Comparison of ENCODE assay signal across 1 cellular context in the genomic region with DNA sequence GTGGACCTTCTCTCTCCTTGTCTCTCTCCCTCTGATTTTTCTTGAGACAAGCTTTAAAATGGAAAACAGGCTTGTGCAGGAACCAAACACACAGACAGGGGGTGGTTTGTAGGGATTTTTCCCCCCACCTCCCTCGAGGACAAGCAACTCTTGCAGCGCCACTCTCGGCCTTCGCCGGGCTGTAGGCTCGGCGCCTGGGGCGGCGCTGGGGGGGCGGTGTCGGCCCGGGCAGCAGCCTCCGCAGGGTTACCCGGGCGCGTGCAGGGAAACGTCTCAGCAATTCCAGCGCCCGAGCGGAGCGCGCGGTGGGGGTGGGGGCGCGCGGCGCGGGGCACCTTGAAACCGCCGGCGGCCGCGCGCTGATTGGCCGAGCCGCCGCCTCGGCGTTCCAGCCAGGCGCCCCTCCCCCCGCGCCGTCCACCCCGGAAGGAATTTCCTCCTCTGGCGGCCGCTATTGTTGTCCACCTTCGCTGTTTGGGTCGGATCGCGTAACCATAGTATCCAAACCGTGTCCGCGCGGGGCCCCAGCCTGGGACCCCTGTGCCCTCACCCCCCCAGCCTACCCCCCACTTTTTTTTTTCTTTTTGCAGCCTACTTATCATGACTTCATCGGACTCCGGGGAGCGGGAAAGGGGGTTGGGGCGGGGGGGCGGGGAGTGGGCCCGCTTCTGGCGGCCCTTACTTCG.
TF ChIP-seq lines count a peak whose summit lies in the region.

No MANE protein-coding gene starts in this region.

TF ChIP-seq in HepG2, 621 proteins besides CTCF, POLR2A, EP300 and RAD21 (continued from another document and continues in another):
- TF ChIP-seq, protein P1, sequence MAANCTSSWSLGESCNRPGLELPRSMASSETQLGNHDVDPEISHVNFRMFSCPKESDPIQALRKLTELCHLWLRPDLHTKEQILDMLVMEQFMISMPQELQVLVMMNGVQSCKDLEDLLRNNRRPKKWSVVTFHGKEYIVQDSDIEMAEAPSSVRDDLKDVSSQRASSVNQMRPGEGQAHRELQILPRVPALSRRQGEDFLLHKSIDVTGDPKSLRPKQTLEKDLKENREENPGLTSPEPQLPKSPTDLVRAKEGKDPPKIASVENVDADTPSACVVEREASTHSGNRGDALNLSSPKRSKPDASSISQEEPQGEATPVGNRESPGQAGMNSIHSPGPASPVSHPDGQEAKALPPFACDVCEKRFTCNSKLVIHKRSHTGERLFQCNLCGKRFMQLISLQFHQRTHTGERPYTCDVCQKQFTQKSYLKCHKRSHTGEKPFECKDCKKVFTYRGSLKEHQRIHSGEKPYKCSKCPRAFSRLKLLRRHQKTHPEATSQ (CRISPR knock-in tag; IDR thresholded peaks at IDR 0.05; ENCODE audit: borderline replicate concordance), result no peak
- TF ChIP-seq MAFK (conservative IDR thresholded peaks at IDR 0.05 in 1 of 2, IDR thresholded peaks at IDR 0.05 in 1 of 2; ENCODE audit: low read length in 2 of 2) (no peak), ZBTB21 (CRISPR knock-in tag; IDR thresholded peaks at IDR 0.05) (no peak), BRD4 (CRISPR knock-in tag; IDR thresholded peaks at IDR 0.05) (no peak), PHB2 (IDR thresholded peaks at IDR 0.05; ENCODE audit: partially characterized antibody) (no peak), AHDC1 (CRISPR knock-in tag; IDR thresholded peaks at IDR 0.05; ENCODE audit: borderline replicate concordance) (no peak), MTF2 (CRISPR knock-in tag; IDR thresholded peaks at IDR 0.05; ENCODE audit: borderline replicate concordance) (no peak), NFE2 (CRISPR knock-in tag; IDR thresholded peaks at IDR 0.05) (no peak), JUNB (CRISPR knock-in tag; IDR thresholded peaks at IDR 0.05; ENCODE audit: borderline replicate concordance) (no peak), WIZ (CRISPR knock-in tag; IDR thresholded peaks at IDR 0.05) (no peak), ZNF333 (CRISPR knock-in tag; IDR thresholded peaks at IDR 0.05; ENCODE audit: borderline replicate concordance) (no peak), KDM4B (CRISPR knock-in tag; IDR thresholded peaks at IDR 0.05) (no peak), RARG (CRISPR knock-in tag; IDR thresholded peaks at IDR 0.05; ENCODE audit: low read depth) (no peak), HNF4G (IDR thresholded peaks at IDR 0.05; ENCODE audit: borderline replicate concordance, low read depth, low read length) (peak; percentile 59; the same call in 1 of the 2 replicates), HNF4G (CRISPR knock-in tag; IDR thresholded peaks at IDR 0.05; ENCODE audit: borderline replicate concordance, low read depth) (no peak; the same call in 1 of the 2 replicates), ZNF615 (CRISPR knock-in tag; IDR thresholded peaks at IDR 0.05; ENCODE audit: borderline replicate concordance) (no peak), RBM39 (IDR thresholded peaks at IDR 0.05; ENCODE audit: low read depth, low read length, poor library complexity, severe bottlenecking) (peak; percentile 7), POLR2G (IDR thresholded peaks at IDR 0.05; ENCODE audit: low read depth, low read length) (peak; percentile 37; the same call in 1 of the 2 replicates), MXD4 (CRISPR knock-in tag; IDR thresholded peaks at IDR 0.05) (peak; percentile 27; the same call in 1 of the 2 replicates), BORCS8-MEF2B (CRISPR knock-in tag; IDR thresholded peaks at IDR 0.05) (no peak), PCBP2 (optimal IDR thresholded peaks at IDR 0.05; ENCODE audit: low read depth, low read length, poor library complexity, severe bottlenecking) (no peak), ZNF383 (CRISPR knock-in tag; IDR thresholded peaks at IDR 0.05; ENCODE audit: borderline replicate concordance) (no peak), MBNL3 (CRISPR knock-in tag; conservative IDR thresholded peaks at IDR 0.05) (no peak), ZNF749 (CRISPR knock-in tag; IDR thresholded peaks at IDR 0.05; ENCODE audit: borderline replicate concordance) (no peak), ZNF543 (CRISPR knock-in tag; IDR thresholded peaks at IDR 0.05) (no peak), ZNF678 (CRISPR knock-in tag; IDR thresholded peaks at IDR 0.05) (no peak), ZNF264 (CRISPR knock-in tag; IDR thresholded peaks at IDR 0.05) (no peak), ZNF644 (CRISPR knock-in tag; IDR thresholded peaks at IDR 0.05; ENCODE audit: low read depth) (no peak), RELA (CRISPR knock-in tag; IDR thresholded peaks at IDR 0.05) (no peak), RARA (CRISPR knock-in tag; IDR thresholded peaks at IDR 0.05) (peak; percentile 45), ZBTB34 (CRISPR knock-in tag; IDR thresholded peaks at IDR 0.05) (no peak), ZNF547 (CRISPR knock-in tag; IDR thresholded peaks at IDR 0.05) (no peak), BCL6 (CRISPR knock-in tag; IDR thresholded peaks at IDR 0.05) (peak; percentile 39; the same call in 1 of the 2 replicates), ZFAT (CRISPR knock-in tag; conservative IDR thresholded peaks at IDR 0.05) (no peak), SMAD3 (CRISPR knock-in tag; IDR thresholded peaks at IDR 0.05) (peak; percentile 46; the same call in 1 of the 2 replicates), ZNF281 (CRISPR knock-in tag; IDR thresholded peaks at IDR 0.05; ENCODE audit: borderline replicate concordance) (peak; percentile 99), IRF2 (CRISPR knock-in tag; IDR thresholded peaks at IDR 0.05) (no peak; the same call in 1 of the 2 replicates)
- TF ChIP-seq, protein P2, sequence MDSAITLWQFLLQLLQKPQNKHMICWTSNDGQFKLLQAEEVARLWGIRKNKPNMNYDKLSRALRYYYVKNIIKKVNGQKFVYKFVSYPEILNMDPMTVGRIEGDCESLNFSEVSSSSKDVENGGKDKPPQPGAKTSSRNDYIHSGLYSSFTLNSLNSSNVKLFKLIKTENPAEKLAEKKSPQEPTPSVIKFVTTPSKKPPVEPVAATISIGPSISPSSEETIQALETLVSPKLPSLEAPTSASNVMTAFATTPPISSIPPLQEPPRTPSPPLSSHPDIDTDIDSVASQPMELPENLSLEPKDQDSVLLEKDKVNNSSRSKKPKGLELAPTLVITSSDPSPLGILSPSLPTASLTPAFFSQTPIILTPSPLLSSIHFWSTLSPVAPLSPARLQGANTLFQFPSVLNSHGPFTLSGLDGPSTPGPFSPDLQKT (CRISPR knock-in tag; IDR thresholded peaks at IDR 0.05; ENCODE audit: borderline replicate concordance), result no peak
- TF ChIP-seq, protein P3, sequence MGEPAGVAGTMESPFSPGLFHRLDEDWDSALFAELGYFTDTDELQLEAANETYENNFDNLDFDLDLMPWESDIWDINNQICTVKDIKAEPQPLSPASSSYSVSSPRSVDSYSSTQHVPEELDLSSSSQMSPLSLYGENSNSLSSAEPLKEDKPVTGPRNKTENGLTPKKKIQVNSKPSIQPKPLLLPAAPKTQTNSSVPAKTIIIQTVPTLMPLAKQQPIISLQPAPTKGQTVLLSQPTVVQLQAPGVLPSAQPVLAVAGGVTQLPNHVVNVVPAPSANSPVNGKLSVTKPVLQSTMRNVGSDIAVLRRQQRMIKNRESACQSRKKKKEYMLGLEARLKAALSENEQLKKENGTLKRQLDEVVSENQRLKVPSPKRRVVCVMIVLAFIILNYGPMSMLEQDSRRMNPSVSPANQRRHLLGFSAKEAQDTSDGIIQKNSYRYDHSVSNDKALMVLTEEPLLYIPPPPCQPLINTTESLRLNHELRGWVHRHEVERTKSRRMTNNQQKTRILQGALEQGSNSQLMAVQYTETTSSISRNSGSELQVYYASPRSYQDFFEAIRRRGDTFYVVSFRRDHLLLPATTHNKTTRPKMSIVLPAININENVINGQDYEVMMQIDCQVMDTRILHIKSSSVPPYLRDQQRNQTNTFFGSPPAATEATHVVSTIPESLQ (CRISPR knock-in tag; conservative IDR thresholded peaks at IDR 0.05), result no peak
- TF ChIP-seq, protein P4, sequence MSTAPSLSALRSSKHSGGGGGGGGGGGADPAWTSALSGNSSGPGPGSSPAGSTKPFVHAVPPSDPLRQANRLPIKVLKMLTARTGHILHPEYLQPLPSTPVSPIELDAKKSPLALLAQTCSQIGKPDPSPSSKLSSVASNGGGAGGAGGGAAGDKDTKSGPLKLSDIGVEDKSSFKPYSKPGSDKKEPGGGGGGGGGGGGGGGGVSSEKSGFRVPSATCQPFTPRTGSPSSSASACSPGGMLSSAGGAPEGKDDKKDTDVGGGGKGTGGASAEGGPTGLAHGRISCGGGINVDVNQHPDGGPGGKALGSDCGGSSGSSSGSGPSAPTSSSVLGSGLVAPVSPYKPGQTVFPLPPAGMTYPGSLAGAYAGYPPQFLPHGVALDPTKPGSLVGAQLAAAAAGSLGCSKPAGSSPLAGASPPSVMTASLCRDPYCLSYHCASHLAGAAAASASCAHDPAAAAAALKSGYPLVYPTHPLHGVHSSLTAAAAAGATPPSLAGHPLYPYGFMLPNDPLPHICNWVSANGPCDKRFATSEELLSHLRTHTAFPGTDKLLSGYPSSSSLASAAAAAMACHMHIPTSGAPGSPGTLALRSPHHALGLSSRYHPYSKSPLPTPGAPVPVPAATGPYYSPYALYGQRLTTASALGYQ (CRISPR knock-in tag; IDR thresholded peaks at IDR 0.05), result no peak
- TF ChIP-seq, protein P5, sequence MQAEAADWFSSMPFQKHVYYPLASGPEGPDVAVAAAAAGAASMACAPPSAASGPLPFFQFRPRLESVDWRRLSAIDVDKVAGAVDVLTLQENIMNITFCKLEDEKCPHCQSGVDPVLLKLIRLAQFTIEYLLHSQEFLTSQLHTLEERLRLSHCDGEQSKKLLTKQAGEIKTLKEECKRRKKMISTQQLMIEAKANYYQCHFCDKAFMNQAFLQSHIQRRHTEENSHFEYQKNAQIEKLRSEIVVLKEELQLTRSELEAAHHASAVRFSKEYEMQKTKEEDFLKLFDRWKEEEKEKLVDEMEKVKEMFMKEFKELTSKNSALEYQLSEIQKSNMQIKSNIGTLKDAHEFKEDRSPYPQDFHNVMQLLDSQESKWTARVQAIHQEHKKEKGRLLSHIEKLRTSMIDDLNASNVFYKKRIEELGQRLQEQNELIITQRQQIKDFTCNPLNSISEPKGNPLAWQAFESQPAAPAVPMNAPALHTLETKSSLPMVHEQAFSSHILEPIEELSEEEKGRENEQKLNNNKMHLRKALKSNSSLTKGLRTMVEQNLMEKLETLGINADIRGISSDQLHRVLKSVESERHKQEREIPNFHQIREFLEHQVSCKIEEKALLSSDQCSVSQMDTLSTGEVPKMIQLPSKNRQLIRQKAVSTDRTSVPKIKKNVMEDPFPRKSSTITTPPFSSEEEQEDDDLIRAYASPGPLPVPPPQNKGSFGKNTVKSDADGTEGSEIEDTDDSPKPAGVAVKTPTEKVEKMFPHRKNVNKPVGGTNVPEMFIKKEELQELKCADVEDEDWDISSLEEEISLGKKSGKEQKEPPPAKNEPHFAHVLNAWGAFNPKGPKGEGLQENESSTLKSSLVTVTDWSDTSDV (CRISPR knock-in tag; IDR thresholded peaks at IDR 0.05), result no peak
